15 cellular contexts compared by ENCODE assay signal in genomic region chr9:113417370-113417769, GRCh38. TPM values are rescaled to one million over a fixed set of nuclear protein-coding genes. Genes with fewer than 3 reads are reported as not detected.
"Had no signal": no experiment of that assay in that cellular context is flagged by ENCODE, and none has a peak within 500 bp of the region (broad histone marks: within the 10 kb centered on the region; RNA-seq: fewer than 3 reads in every experiment).

No MANE protein-coding gene starts in this region.

- DNase-seq: activated CD4-positive, alpha-beta memory T cell treated with anti-CD3 and anti-CD28 coated beads, Interleukin-2, amount 10 ng/mL, durations not matched to agents 7 days and 5 days; activated CD4-positive, alpha-beta T cell treated with anti-CD3 and anti-CD28 coated beads for 1 hour; activated T-cell treated with anti-CD3 and anti-CD28 coated beads, Interleukin-2, amount 50 U/mL, for 72 hours; esophagus squamous epithelium; heart left ventricle; left lung; nucleus accumbens; stomach had no signal

- H3K36me3 ChIP-seq: ascending aorta, cardiac muscle cell, esophagus squamous epithelium, heart left ventricle, left lung, right atrium auricular region, stomach, thoracic aorta, vagina had no signal

- H3K4me1 ChIP-seq: ascending aorta, esophagus squamous epithelium, left lung, right atrium auricular region, stomach, vagina had no signal

- H3K4me3 ChIP-seq: ascending aorta, cardiac muscle cell, esophagus squamous epithelium, heart left ventricle, left lung, right atrium auricular region, skin epidermis, stomach, thoracic aorta, vagina had no signal

- ATAC-seq: activated T-cell treated with anti-CD3 and anti-CD28 coated beads, Interleukin-2, amount 50 U/mL, for 72 hours; heart left ventricle; left lung; natural killer cell treated with Interleukin-12 subunit alpha and Interleukin-12 subunit beta and Interleukin-15 and Interleukin-18, amount 100 ng/mL, for 72 hours had no signal

- H3K27ac ChIP-seq: ascending aorta, cardiac muscle cell, esophagus squamous epithelium, left lung, right atrium auricular region, stomach, thoracic aorta, vagina had no signal

- H3K9me3 ChIP-seq: ascending aorta, esophagus squamous epithelium, heart left ventricle, left lung, right atrium auricular region, stomach, thoracic aorta, vagina had no signal

- H3K27me3 ChIP-seq: ascending aorta, cardiac muscle cell, esophagus squamous epithelium, heart left ventricle, left lung, right atrium auricular region, stomach, vagina had no signal

RNA-seq across cellular contexts. Expression of gene C9orf43, which starts 6.8 kb away (rescaled TPM):
- total RNA-seq: ascending aorta, right atrium auricular region, vagina had no signal
